Comparison of ENCODE assay signal across 8 cellular contexts in genomic region chr12:92987362-92987761, GRCh38. TPM values are rescaled to one million over a fixed set of nuclear protein-coding genes. Genes with fewer than 3 reads are reported as not detected.
A peak's percentile ranks its signal among the peaks of the same experiment; 100 is the strongest.
DNase-seq lines count a peak whose midpoint lies in the region; ATAC-seq, FAIRE-seq and TF ChIP-seq lines count a peak whose summit lies in the region.

No MANE protein-coding gene starts in this region.

- H3K4me3 Mint-ChIP-seq in stimulated activated naive CD8-positive, alpha-beta T cell treated with anti-CD3 and anti-CD28 coated beads, Interleukin-15, amount 100 ng/mL, for 72 hours = peak overlapping the region; percentile 31 to 61

- TF ChIP-seq EP300 in Ishikawa (IDR thresholded peaks at IDR 0.05; ENCODE audit: borderline replicate concordance) = no peak

- peak overlapping the region; percentile 22 to 38 for H3K27ac Mint-ChIP-seq in stimulated activated naive CD8-positive, alpha-beta T cell treated with anti-CD3 and anti-CD28 coated beads, Interleukin-15, amount 100 ng/mL, for 72 hours

- no peaks in the 10 kb centered on the region for H3K36me3 ChIP-seq in bronchial epithelial cell (ENCODE audit: control insufficient read depth, insufficient read depth, low read length)
- H3K36me3 ChIP-seq in kidney epithelial cell (ENCODE audit: control insufficient read depth, insufficient read depth, low read length) = no peaks in the 10 kb centered on the region

- peak; percentile 48 for TF ChIP-seq CTCF in AG09319 (IDR thresholded peaks at IDR 0.05; ENCODE audit: low read depth, low read length)
- TF ChIP-seq CTCF in GM12872 (IDR thresholded peaks at IDR 0.05; ENCODE audit: insufficient read depth, low read depth, low read length) = peak; percentile 51; the same call in 2 of the 3 replicates
- TF ChIP-seq CTCF in bronchial epithelial cell (IDR thresholded peaks at IDR 0.05; ENCODE audit: insufficient read depth, low read length, severe bottlenecking) = peak; percentile 45
- peak; percentile 45 for TF ChIP-seq CTCF in kidney epithelial cell (IDR thresholded peaks at IDR 0.05; ENCODE audit: insufficient read depth, low read length, poor library complexity, severe bottlenecking)

- no peak for ATAC-seq in stimulated activated naive CD8-positive, alpha-beta T cell treated with anti-CD3 and anti-CD28 coated beads, Interleukin-15, amount 100 ng/mL, for 72 hours

- no peaks in the 10 kb centered on the region for H3K9me3 Mint-ChIP-seq in stimulated activated naive CD8-positive, alpha-beta T cell treated with anti-CD3 and anti-CD28 coated beads, Interleukin-15, amount 100 ng/mL, for 72 hours

- no peak for FAIRE-seq in bronchial epithelial cell (lab: Jason Lieb, UNC)

- peaks cover 7% of the 10 kb centered on the region for H3K27me3 Mint-ChIP-seq in stimulated activated naive CD8-positive, alpha-beta T cell treated with anti-CD3 and anti-CD28 coated beads, Interleukin-15, amount 100 ng/mL, for 72 hours

- no peaks in the 10 kb centered on the region for H3K27me3 ChIP-seq in bronchial epithelial cell (ENCODE audit: control insufficient read depth, insufficient read depth, low read length)
- H3K27me3 ChIP-seq in kidney epithelial cell (ENCODE audit: control insufficient read depth, insufficient read depth, low read length) = no peaks in the 10 kb centered on the region

- peak; percentile 78 for TF ChIP-seq RAD21 in Ishikawa (IDR thresholded peaks at IDR 0.05; ENCODE audit: low read depth)

- H3K4me1 Mint-ChIP-seq in stimulated activated naive CD8-positive, alpha-beta T cell treated with anti-CD3 and anti-CD28 coated beads, Interleukin-15, amount 100 ng/mL, for 72 hours = peaks cover 39% of the 10 kb centered on the region

- H3K4me3 ChIP-seq in bronchial epithelial cell (ENCODE audit: low read depth, low read length) (no peak overlapping the region), kidney epithelial cell (ENCODE audit: low read depth, low read length) (no peak overlapping the region)

- peak; percentile 65 for DNase-seq in AG09319 (ENCODE audit: extremely low read depth, low read depth)
- DNase-seq in NOMO-1 treated with DMSO at 0.1 percent for 48 hours (lab: John Stamatoyannopoulos, UW; ENCODE audit: unreplicated experiment) = peak; percentile 79
- DNase-seq in bronchial epithelial cell (ENCODE audit: low read depth) = peak; percentile 73
- DNase-seq in kidney epithelial cell (ENCODE audit: low read depth) = no peak
- no peak for DNase-seq in stimulated activated naive CD8-positive, alpha-beta T cell treated with anti-CD3 and anti-CD28 coated beads, Interleukin-15, amount 100 ng/mL, for 72 hours
- DNase-seq in activated naive CD4-positive, alpha-beta T cell treated with anti-CD3 and anti-CD28 coated beads, Interleukin-2, amount 50 U/mL, for 16 hours = no peak

TF ChIP-seq in Ishikawa, 13 proteins besides CTCF, POLR2A, EP300 and RAD21:
- TF ChIP-seq TEAD4 (IDR thresholded peaks at IDR 0.05) (no peak), ZBTB7A (IDR thresholded peaks at IDR 0.05; ENCODE audit: low read depth) (no peak), YY1 (IDR thresholded peaks at IDR 0.05; ENCODE audit: low read depth) (no peak), TCF12 (IDR thresholded peaks at IDR 0.05; ENCODE audit: low read depth) (no peak), FOXM1 (IDR thresholded peaks at IDR 0.05; ENCODE audit: borderline replicate concordance, low read depth) (no peak), CREB1 (IDR thresholded peaks at IDR 0.05; ENCODE audit: low read depth) (no peak)

RNA-seq across cellular contexts. Expression of gene EEA1, which starts 58.3 kb away (rescaled TPM):
- 8.4 and 13.7 TPM in 2 replicates for total RNA-seq in bronchial epithelial cell
- total RNA-seq in kidney epithelial cell = 9.2 TPM in 2 replicates

Comparison
In these comparisons a context has a peak if more than half of its experiments do, and no peak if none do; other contexts are left out.
1. DNase-seq: peak in AG09319 (single experiment), NOMO-1 treated with DMSO at 0.1 percent for 48 hours (single experiment) and bronchial epithelial cell (single experiment); none in kidney epithelial cell (single experiment), stimulated activated naive CD8-positive, alpha-beta T cell treated with anti-CD3 and anti-CD28 coated beads, Interleukin-15, amount 100 ng/mL, for 72 hours (0 of 2) and activated naive CD4-positive, alpha-beta T cell treated with anti-CD3 and anti-CD28 coated beads, Interleukin-2, amount 50 U/mL, for 16 hours (single experiment).
2. Peak in every context shown above with its lines, with median percentiles within 50 percentile points of each other: CTCF ChIP-seq.